ENCODE assay signal across 8 cellular contexts in genomic region chrX:119698835-119699234, GRCh38. TPM values are rescaled to one million over a fixed set of nuclear protein-coding genes. Genes with fewer than 3 reads are reported as not detected.
DNase-seq lines count a peak whose midpoint lies in the region; ATAC-seq and TF ChIP-seq lines count a peak whose summit lies in the region.

No MANE protein-coding gene starts in this region.

- no peak overlapping the region for H3K9ac ChIP-seq in colonic mucosa (ENCODE audit: low read depth in 2 of 2, low read length in 2 of 2)

- H3K27ac Mint-ChIP-seq in naive thymus-derived CD8-positive, alpha-beta T cell: peak overlapping the region in 2 of 10 donors; percentile 1 to 44
- no peak overlapping the region for H3K27ac Mint-ChIP-seq in activated CD4-positive, alpha-beta memory T cell treated with anti-CD3 and anti-CD28 coated beads, Interleukin-2, amount 10 ng/mL, durations not matched to agents 7 days and 5 days

- no peak for TF ChIP-seq POLR2A in ovary (IDR thresholded peaks at IDR 0.05)

- no peaks in the 10 kb centered on the region for H3K27me3 ChIP-seq in colonic mucosa
- H3K27me3 ChIP-seq in ovary: no peaks in the 10 kb centered on the region

- H3K9me3 Mint-ChIP-seq in naive thymus-derived CD8-positive, alpha-beta T cell: no peaks in the 10 kb centered on the region
- no peaks in the 10 kb centered on the region for H3K9me3 Mint-ChIP-seq in activated CD4-positive, alpha-beta memory T cell treated with anti-CD3 and anti-CD28 coated beads, Interleukin-2, amount 10 ng/mL, durations not matched to agents 7 days and 5 days

- TF ChIP-seq CTCF in colonic mucosa (IDR thresholded peaks at IDR 0.05) (peak; percentile 49), ovary (IDR thresholded peaks at IDR 0.05) (no peak)

- H3K4me3 ChIP-seq in colonic mucosa (no peak overlapping the region), ovary (no peak overlapping the region)

- DNase-seq in DMS 273 (lab: John Stamatoyannopoulos, UW; ENCODE audit: unreplicated experiment) (peak; percentile 79), HCEC 1CT (peak; percentile 33), NOMO-1 treated with DMSO at 0.1 percent for 48 hours (lab: John Stamatoyannopoulos, UW; ENCODE audit: unreplicated experiment) (peak; percentile 42), colonic mucosa (no peak), ovary (no peak)
- peak in 1 of 10 donors; percentile 54 for DNase-seq in naive thymus-derived CD8-positive, alpha-beta T cell
- no peak for DNase-seq in activated CD4-positive, alpha-beta memory T cell treated with anti-CD3 and anti-CD28 coated beads, Interleukin-2, amount 10 ng/mL, durations not matched to agents 7 days and 5 days

- intact Hi-C loops in colonic mucosa (cut with DNase I): no loop called here
- intact Hi-C loops in ovary (cut with DNase I): no loop called here

- CTCF ChIA-PET in activated CD4-positive, alpha-beta memory T cell treated with anti-CD3 and anti-CD28 coated beads, Interleukin-2, amount 10 ng/mL, durations not matched to agents 7 days and 5 days (lab: Charles Lee): interaction anchor here (0.7 to 2.4 kb wide), 4 partner anchors 24 to 81 kb away, joined by 3 to 16 read pairs (median 4); no protein-coding TSS in a partner anchor

- POLR2A ChIA-PET in naive thymus-derived CD8-positive, alpha-beta T cell (lab: Charles Lee): interaction anchor here (1.0 kb wide), 1 partner anchor 29 kb away, joined by 6 read pairs; no protein-coding TSS in a partner anchor
- POLR2A ChIA-PET in activated CD4-positive, alpha-beta memory T cell treated with anti-CD3 and anti-CD28 coated beads, Interleukin-2, amount 10 ng/mL, durations not matched to agents 7 days and 5 days (lab: Charles Lee): no interaction called here

- no peaks in the 10 kb centered on the region for H3K36me3 ChIP-seq in colonic mucosa
- no peaks in the 10 kb centered on the region for H3K36me3 ChIP-seq in ovary

- H3K9me3 ChIP-seq in colonic mucosa (no peaks in the 10 kb centered on the region), ovary (no peaks in the 10 kb centered on the region)

- peak; percentile 50 to 62 for ATAC-seq in naive thymus-derived CD8-positive, alpha-beta T cell
- ATAC-seq in GM21528 (IDR thresholded peaks at IDR 0.05; ENCODE audit: low FRiP score, unreplicated experiment): no peak

- H3K36me3 Mint-ChIP-seq in naive thymus-derived CD8-positive, alpha-beta T cell: no peaks in the 10 kb centered on the region
- H3K36me3 Mint-ChIP-seq in activated CD4-positive, alpha-beta memory T cell treated with anti-CD3 and anti-CD28 coated beads, Interleukin-2, amount 10 ng/mL, durations not matched to agents 7 days and 5 days (ENCODE audit: low read depth): no peaks in the 10 kb centered on the region

- TF ChIP-seq EP300 in ovary (IDR thresholded peaks at IDR 0.05): no peak

- no peak overlapping the region for H3K27ac ChIP-seq in colonic mucosa
- H3K27ac ChIP-seq in ovary: no peak overlapping the region

- H3K4me1 ChIP-seq in colonic mucosa (no peaks in the 10 kb centered on the region), ovary (ENCODE audit: insufficient read depth) (no peaks in the 10 kb centered on the region)

- peaks cover 9 to 22% (median 11%) of the 10 kb centered on the region in 4 donors for H3K4me1 Mint-ChIP-seq in naive thymus-derived CD8-positive, alpha-beta T cell
- H3K4me1 Mint-ChIP-seq in activated CD4-positive, alpha-beta memory T cell treated with anti-CD3 and anti-CD28 coated beads, Interleukin-2, amount 10 ng/mL, durations not matched to agents 7 days and 5 days: peaks cover 7% of the 10 kb centered on the region

- no peaks in the 10 kb centered on the region for H3K27me3 Mint-ChIP-seq in naive thymus-derived CD8-positive, alpha-beta T cell
- H3K27me3 Mint-ChIP-seq in activated CD4-positive, alpha-beta memory T cell treated with anti-CD3 and anti-CD28 coated beads, Interleukin-2, amount 10 ng/mL, durations not matched to agents 7 days and 5 days: no peaks in the 10 kb centered on the region

- H3K4me3 Mint-ChIP-seq in naive thymus-derived CD8-positive, alpha-beta T cell: no peak overlapping the region
- no peak overlapping the region for H3K4me3 Mint-ChIP-seq in activated CD4-positive, alpha-beta memory T cell treated with anti-CD3 and anti-CD28 coated beads, Interleukin-2, amount 10 ng/mL, durations not matched to agents 7 days and 5 days

RNA-seq across cellular contexts. Expression of gene SEPTIN6, which starts 5.9 kb away (rescaled TPM):
- total RNA-seq in colonic mucosa (10 to 100 TPM in 1 of 2 donors, 1 to 10 TPM in 1; 9.4 to 21.2 TPM), ovary (10 to 100 TPM in 5 of 7 donors, 1 to 10 TPM in 2; 4.6 to 19.3 (median 13.5) TPM)
- 100 to 1,000 TPM; 234 to 235 TPM for total RNA-seq in naive thymus-derived CD8-positive, alpha-beta T cell
- polyA plus RNA-seq in naive thymus-derived CD8-positive, alpha-beta T cell: 100 to 1,000 TPM; 161 to 269 (median 226) TPM
- polyA plus RNA-seq in ovary: 10 to 100 TPM in 1 of 2 donors, 1 to 10 TPM in 1; 6.6 to 37.9 TPM
- total RNA-seq in activated CD4-positive, alpha-beta memory T cell treated with anti-CD3 and anti-CD28 coated beads, Interleukin-2, amount 10 ng/mL, durations not matched to agents 7 days and 5 days: 100 to 1,000 TPM; 214 to 219 TPM

RNA-seq across cellular contexts. Expression of gene SOWAHD, which starts 59.6 kb away (rescaled TPM):
- 1 to 10 TPM; 3.2 to 4.9 TPM for total RNA-seq in colonic mucosa
- 1 to 10 TPM; 1.2 to 2.0 TPM for total RNA-seq in naive thymus-derived CD8-positive, alpha-beta T cell
- polyA plus RNA-seq in naive thymus-derived CD8-positive, alpha-beta T cell: 1 to 10 TPM in 1 of 3 donors, under 1 TPM in 2; 0.43 to 1.1 (median 0.47) TPM
- 1 to 10 TPM in 1 of 7 donors, under 1 TPM in 4, not detected in 2; 0.25 to 2.3 (median 0.58) TPM for total RNA-seq in ovary
- under 1 TPM; 0.12 to 0.27 TPM for polyA plus RNA-seq in ovary
- 1 to 10 TPM; 1.9 TPM for total RNA-seq in activated CD4-positive, alpha-beta memory T cell treated with anti-CD3 and anti-CD28 coated beads, Interleukin-2, amount 10 ng/mL, durations not matched to agents 7 days and 5 days

Comparison
In these comparisons a context has a peak if more than half of its experiments do, and no peak if none do; other contexts are left out.
1. DNase-seq: peak in DMS 273 (single experiment), HCEC 1CT (single experiment) and NOMO-1 treated with DMSO at 0.1 percent for 48 hours (single experiment); none in colonic mucosa (single experiment), ovary (0 of 5) and activated CD4-positive, alpha-beta memory T cell treated with anti-CD3 and anti-CD28 coated beads, Interleukin-2, amount 10 ng/mL, durations not matched to agents 7 days and 5 days (single experiment).
2. RNA of gene SEPTIN6, which starts 5.9 kb away (total RNA-seq): 234 to 235 TPM in naive thymus-derived CD8-positive, alpha-beta T cell and 214 to 219 TPM in activated CD4-positive, alpha-beta memory T cell treated with anti-CD3 and anti-CD28 coated beads, Interleukin-2, amount 10 ng/mL, durations not matched to agents 7 days and 5 days; 9.4 to 21.2 TPM in colonic mucosa and 4.6 to 19.3 TPM in ovary; every median in the first group is over 4 times any median in the second.